Comparison of ENCODE assay signal across 8 cellular contexts in the genomic region with DNA sequence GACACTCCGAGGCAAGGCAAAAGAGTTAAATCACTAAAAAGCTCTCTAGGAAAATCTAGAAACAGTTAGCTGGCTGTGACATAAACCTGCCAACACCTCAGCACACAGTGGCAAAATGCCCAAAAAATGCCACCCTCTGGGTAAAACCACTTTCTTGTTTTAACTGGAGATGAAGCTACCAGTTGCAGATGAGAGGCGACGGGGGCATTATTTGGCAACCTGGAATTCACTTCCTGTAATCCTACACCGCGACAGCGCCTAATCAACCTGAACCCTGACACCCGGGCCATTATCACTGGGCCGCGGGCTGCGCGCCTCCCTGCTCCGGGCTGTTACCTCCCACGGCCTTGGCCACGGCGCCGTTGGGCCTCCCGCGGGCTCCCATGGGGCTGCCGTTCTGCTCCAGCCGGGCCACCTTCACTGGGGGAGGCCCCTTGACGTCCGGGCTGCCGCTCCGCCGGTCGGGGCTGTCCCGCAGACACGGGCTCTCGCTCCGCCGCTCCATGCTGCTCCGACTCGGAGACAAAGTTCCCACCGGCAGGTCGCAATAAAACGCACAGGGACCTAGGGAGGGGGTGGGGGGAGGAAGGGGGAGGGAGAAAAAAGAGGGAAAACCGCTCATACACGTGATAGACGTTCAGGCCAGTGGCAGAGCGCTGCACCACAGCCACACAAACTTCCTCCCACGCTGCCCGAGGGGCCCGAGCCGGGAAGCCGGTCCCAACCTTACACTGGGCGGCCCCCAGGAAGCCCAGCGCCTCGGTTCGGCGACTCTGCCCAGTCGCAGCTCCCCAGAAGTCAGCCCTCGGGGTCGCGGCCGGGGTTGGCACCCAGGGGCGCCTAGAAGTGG. TPM values are rescaled to one million over a fixed set of nuclear protein-coding genes. Genes with fewer than 3 reads are reported as not detected.
DNase-seq lines count a peak whose midpoint lies in the region; ATAC-seq and TF ChIP-seq lines count a peak whose summit lies in the region.

No MANE protein-coding gene starts in this region.

- no peaks in the 10 kb centered on the region for H3K9me3 Mint-ChIP-seq in dendritic cell treated with granulocyte-macrophage colony-stimulating factor and Interleukin-4, amounts not matched to agents 40 ng/mL and 50 ng/mL, for 4 days
- no peaks in the 10 kb centered on the region for H3K9me3 Mint-ChIP-seq in nephron progenitor cell

- no peak for ATAC-seq in HG02623 (IDR thresholded peaks at IDR 0.05; ENCODE audit: unreplicated experiment)

- H3K4me3 ChIP-seq in AG09309 (ENCODE audit: control insufficient read depth, low read depth, low read length), result peak overlapping the region; percentile 91

- peaks cover 37% of the 10 kb centered on the region for H3K4me1 Mint-ChIP-seq in dendritic cell treated with granulocyte-macrophage colony-stimulating factor and Interleukin-4, amounts not matched to agents 40 ng/mL and 50 ng/mL, for 4 days (ENCODE audit: low read depth)
- peaks cover 59% of the 10 kb centered on the region for H3K4me1 Mint-ChIP-seq in nephron progenitor cell

- peaks cover 8% of the 10 kb centered on the region for H3K36me3 Mint-ChIP-seq in dendritic cell treated with granulocyte-macrophage colony-stimulating factor and Interleukin-4, amounts not matched to agents 40 ng/mL and 50 ng/mL, for 4 days (ENCODE audit: low read depth)
- H3K36me3 Mint-ChIP-seq in nephron progenitor cell (ENCODE audit: low read depth), result no peaks in the 10 kb centered on the region

- intact Hi-C loops in dendritic cell treated with granulocyte-macrophage colony-stimulating factor and Interleukin-4, amounts not matched to agents 40 ng/mL and 50 ng/mL, for 4 days (cut with micrococcal nuclease), result loop anchor here (5.0 to 10.0 kb wide), 2 partner anchors 399 to 457 kb away; a partner anchor contains a TSS

- peak overlapping the region; percentile 61 for H3K4me3 Mint-ChIP-seq in dendritic cell treated with granulocyte-macrophage colony-stimulating factor and Interleukin-4, amounts not matched to agents 40 ng/mL and 50 ng/mL, for 4 days
- peak overlapping the region; percentile 90 for H3K4me3 Mint-ChIP-seq in nephron progenitor cell

- H3K27me3 Mint-ChIP-seq in dendritic cell treated with granulocyte-macrophage colony-stimulating factor and Interleukin-4, amounts not matched to agents 40 ng/mL and 50 ng/mL, for 4 days, result peaks cover 64% of the 10 kb centered on the region
- H3K27me3 Mint-ChIP-seq in nephron progenitor cell (ENCODE audit: low read depth, poor library complexity), result peaks cover 10% of the 10 kb centered on the region

- TF ChIP-seq CTCF in AG09309 (IDR thresholded peaks at IDR 0.05; ENCODE audit: control insufficient read depth, insufficient read depth, low read depth, low read length, missing control alignments) (peak; percentile 9), nephron progenitor cell (IDR thresholded peaks at IDR 0.05) (no peak)

- no peak for DNase-seq in AG09309 (ENCODE audit: low read depth)
- peak; percentile 66 for DNase-seq in H4 (ENCODE audit: low spot score)
- DNase-seq in NCI-H526 (lab: John Stamatoyannopoulos, UW), result peak; percentile 62 to 89
- peak; percentile 83 for DNase-seq in nephron progenitor cell
- DNase-seq in hypothalamus (lab: John Stamatoyannopoulos, UW), result no peak
- no peak for DNase-seq in NAMALWA (ENCODE audit: low spot score)

- no peak overlapping the region for H3K27ac Mint-ChIP-seq in dendritic cell treated with granulocyte-macrophage colony-stimulating factor and Interleukin-4, amounts not matched to agents 40 ng/mL and 50 ng/mL, for 4 days
- H3K27ac Mint-ChIP-seq in nephron progenitor cell, result peak overlapping the region; percentile 65

RNA-seq across cellular contexts. Expression of a gene that starts 2.0 kb away (rescaled TPM):
- total RNA-seq in H4 (2014; rRNA removed; shearing (Covaris generic)), result 10.3 TPM in 2 replicates

Comparison
In these comparisons a context has a peak if more than half of its experiments do, and no peak if none do; other contexts are left out.
1. DNase-seq: peak in H4 (single experiment), NCI-H526 (2 of 2) and nephron progenitor cell (single experiment); none in AG09309 (single experiment), hypothalamus (0 of 51) and NAMALWA (single experiment).